8 cellular contexts compared by ENCODE assay signal in the genomic region with DNA sequence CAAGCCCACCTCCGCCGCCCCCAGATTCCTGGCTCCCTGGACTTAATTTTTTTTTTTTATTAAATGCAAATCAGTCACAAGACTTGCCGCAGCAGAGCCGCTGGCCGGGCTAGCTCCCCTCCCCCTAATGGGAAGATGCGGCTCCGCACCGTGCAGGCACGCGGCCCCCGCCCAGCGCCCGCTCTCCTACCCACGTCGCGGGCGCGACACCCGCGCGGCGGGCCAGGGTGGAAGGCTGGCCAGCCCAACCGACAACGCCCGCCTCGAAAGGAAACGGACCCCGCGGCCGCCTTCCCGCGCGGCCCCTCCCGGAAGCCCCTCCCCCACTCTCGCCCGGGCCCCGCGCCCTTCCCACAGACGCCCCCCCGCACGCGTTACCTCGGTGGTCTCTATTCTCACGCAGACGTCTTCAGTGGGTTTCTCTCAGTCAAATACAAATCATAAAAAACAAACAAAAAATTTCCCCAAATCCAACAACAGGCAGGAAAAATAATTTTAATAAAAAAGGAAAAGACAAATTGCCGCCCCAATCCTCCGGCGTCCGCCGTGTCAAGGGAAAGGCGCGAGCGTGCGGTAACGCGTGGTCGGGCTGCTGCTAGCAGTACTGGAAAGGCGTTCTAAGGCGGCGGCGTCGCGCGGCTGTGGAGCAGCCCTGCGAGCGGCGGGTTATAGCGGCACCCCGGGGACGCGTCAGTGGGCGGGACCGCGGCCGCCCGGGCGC.
A peak's percentile ranks its signal among the peaks of the same experiment; 100 is the strongest.
DNase-seq lines count a peak whose midpoint lies in the region; ATAC-seq and TF ChIP-seq lines count a peak whose summit lies in the region.

Gene SLC38A2 (minus strand): TSS at position 643 of the 721 bp plus-strand sequence. CDS start 1,480 bp downstream, outside the sequence.

- in situ Hi-C loops in astrocyte of the cerebellum (cut with HindIII; ENCODE audit: low sequenced_read_pairs): no loop called here

- no peak for TF ChIP-seq CTCF in astrocyte of the cerebellum (IDR thresholded peaks at IDR 0.05; ENCODE audit: low read depth, low read length, missing control alignments)

- DNase-seq in NCI-H1436 treated with DMSO at 0.1 percent for 48 hours (lab: John Stamatoyannopoulos, UW) (peak; percentile 66), T1000 (lab: John Stamatoyannopoulos, UW) (peak; percentile 91), astrocyte of the cerebellum (ENCODE audit: low read depth) (peak; percentile 78), hepatic stellate cell (ENCODE audit: low spot score) (peak; percentile 91), retina (peak; percentile 94)

- ATAC-seq in GM18498 (IDR thresholded peaks at IDR 0.05; ENCODE audit: unreplicated experiment) (peak; percentile 87), HG02763 (IDR thresholded peaks at IDR 0.05; ENCODE audit: unreplicated experiment) (peak; percentile 86), HG03520 (IDR thresholded peaks at IDR 0.05; ENCODE audit: unreplicated experiment) (no peak)

- peak within 1 kb of the TSS; percentile 96 for H3K4me3 ChIP-seq in astrocyte of the cerebellum (ENCODE audit: low read depth, low read length)
